Comparison of ENCODE assay signal across 1 cellular context in the genomic region with DNA sequence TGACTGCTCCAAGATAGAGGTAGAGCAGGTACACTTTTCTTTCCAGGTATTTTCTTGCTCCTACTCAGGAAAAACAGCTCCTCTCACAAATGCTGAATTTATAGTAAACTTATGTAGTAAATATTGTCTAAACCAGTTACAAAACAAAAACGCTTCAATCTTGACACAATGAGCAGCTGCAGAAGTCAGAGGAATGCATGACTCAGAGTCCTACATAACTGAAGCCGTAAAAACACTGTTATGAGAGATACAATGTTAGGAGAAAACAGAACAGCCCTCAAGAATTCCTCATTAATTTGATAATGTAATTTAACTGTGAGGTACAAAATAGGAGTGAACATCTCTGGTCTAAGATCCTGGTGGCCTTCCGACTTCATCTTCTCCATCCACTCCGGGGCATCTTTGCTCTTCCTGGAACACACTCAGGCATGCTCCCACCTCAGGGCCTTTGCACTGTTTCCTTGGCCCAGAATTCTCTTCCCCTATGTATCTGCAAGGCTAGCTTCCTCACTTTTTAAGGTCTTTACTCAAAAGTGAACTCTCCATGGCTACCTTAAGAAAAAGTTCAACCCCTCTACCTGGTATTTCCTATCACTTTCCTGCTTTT.
TF ChIP-seq lines count a peak whose summit lies in the region.

No MANE protein-coding gene starts in this region.

TF ChIP-seq in HepG2, 621 proteins besides CTCF, POLR2A, EP300 and RAD21 (continued from another document):
- TF ChIP-seq, protein P1, sequence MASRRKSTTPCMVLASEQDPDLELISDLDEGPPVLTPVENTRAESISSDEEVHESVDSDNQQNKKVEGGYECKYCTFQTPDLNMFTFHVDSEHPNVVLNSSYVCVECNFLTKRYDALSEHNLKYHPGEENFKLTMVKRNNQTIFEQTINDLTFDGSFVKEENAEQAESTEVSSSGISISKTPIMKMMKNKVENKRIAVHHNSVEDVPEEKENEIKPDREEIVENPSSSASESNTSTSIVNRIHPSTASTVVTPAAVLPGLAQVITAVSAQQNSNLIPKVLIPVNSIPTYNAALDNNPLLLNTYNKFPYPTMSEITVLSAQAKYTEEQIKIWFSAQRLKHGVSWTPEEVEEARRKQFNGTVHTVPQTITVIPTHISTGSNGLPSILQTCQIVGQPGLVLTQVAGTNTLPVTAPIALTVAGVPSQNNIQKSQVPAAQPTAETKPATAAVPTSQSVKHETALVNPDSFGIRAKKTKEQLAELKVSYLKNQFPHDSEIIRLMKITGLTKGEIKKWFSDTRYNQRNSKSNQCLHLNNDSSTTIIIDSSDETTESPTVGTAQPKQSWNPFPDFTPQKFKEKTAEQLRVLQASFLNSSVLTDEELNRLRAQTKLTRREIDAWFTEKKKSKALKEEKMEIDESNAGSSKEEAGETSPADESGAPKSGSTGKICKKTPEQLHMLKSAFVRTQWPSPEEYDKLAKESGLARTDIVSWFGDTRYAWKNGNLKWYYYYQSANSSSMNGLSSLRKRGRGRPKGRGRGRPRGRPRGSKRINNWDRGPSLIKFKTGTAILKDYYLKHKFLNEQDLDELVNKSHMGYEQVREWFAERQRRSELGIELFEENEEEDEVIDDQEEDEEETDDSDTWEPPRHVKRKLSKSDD (CRISPR knock-in tag; IDR thresholded peaks at IDR 0.05; ENCODE audit: low read depth) = no peak
- no peak for TF ChIP-seq ZNF383 (CRISPR knock-in tag; IDR thresholded peaks at IDR 0.05; ENCODE audit: borderline replicate concordance)
- TF ChIP-seq GZF1 (CRISPR knock-in tag; IDR thresholded peaks at IDR 0.05) = no peak
- TF ChIP-seq HOXA9 (CRISPR knock-in tag; IDR thresholded peaks at IDR 0.05; ENCODE audit: borderline replicate concordance) = no peak
- TF ChIP-seq ZNF619 (CRISPR knock-in tag; IDR thresholded peaks at IDR 0.05) = no peak
- no peak for TF ChIP-seq ZNF839 (CRISPR knock-in tag; IDR thresholded peaks at IDR 0.05; ENCODE audit: borderline replicate concordance)
- no peak for TF ChIP-seq HDAC6 (IDR thresholded peaks at IDR 0.05; ENCODE audit: low read depth, low read length)
- TF ChIP-seq ASH2L (IDR thresholded peaks at IDR 0.05; ENCODE audit: insufficient read length, low read depth, low read length) = no peak
- TF ChIP-seq PBX2 (CRISPR knock-in tag; IDR thresholded peaks at IDR 0.05) = no peak
